ENCODE assay signal across 16 cellular contexts in genomic region chr2:241417626-241418025, GRCh38.
DNase-seq lines count a peak whose midpoint lies in the region; ATAC-seq and TF ChIP-seq lines count a peak whose summit lies in the region.
"Had no signal": no experiment of that assay in that cellular context is flagged by ENCODE, and none has a peak within 500 bp of the region (broad histone marks: within the 10 kb centered on the region; RNA-seq: fewer than 3 reads in every experiment).

No MANE protein-coding gene starts in this region.

- no peaks in the 10 kb centered on the region for H3K4me1 Mint-ChIP-seq in natural killer cell
- H3K4me1 Mint-ChIP-seq in CD8-positive, alpha-beta memory T cell = no peaks in the 10 kb centered on the region
- H3K4me1 Mint-ChIP-seq: activated T-helper 17 cell treated with anti-CD3 and anti-CD28 coated beads, Interleukin-2, amount 50 U/mL, for 72 hours; naive thymus-derived CD4-positive, alpha-beta T cell had no signal

- DNase-seq in COLO668 (lab: John Stamatoyannopoulos, UW; ENCODE audit: unreplicated experiment) = peak; percentile 71
- peak; percentile 57 for DNase-seq in NCI-H1417 treated with DMSO at 0.1 percent for 48 hours (lab: John Stamatoyannopoulos, UW)
- DNase-seq in NCI-H2196 treated with DMSO at 0.1 percent for 48 hours (lab: John Stamatoyannopoulos, UW; ENCODE audit: unreplicated experiment) = peak; percentile 91
- DNase-seq in dorsolateral prefrontal cortex = no peak
- DNase-seq in lower leg skin (ENCODE audit: low spot score in 2 of 2) = no peak
- no peak for DNase-seq in natural killer cell
- no peak for DNase-seq in CD8-positive, alpha-beta memory T cell
- DNase-seq: activated CD4-positive, CD25-positive, alpha-beta regulatory T cell treated with anti-CD3 and anti-CD28 coated beads, Interleukin-2, amount 50 U/mL, for 72 hours; immature natural killer cell; naive thymus-derived CD4-positive, alpha-beta T cell; NCI-H524 treated with DMSO at 0.1 percent for 48 hours had no signal

- H3K27ac ChIP-seq in dorsolateral prefrontal cortex = peak overlapping the region; percentile 32 to 92 (median 79)
- H3K27ac ChIP-seq in CD8-positive, alpha-beta memory T cell (ENCODE audit: low read depth, low read length) = no peak overlapping the region
- H3K27ac ChIP-seq: C4-2B, esophagus muscularis mucosa had no signal

- POLR2A ChIA-PET in CD8-positive, alpha-beta memory T cell (lab: Charles Lee) = no interaction called here

- no peaks in the 10 kb centered on the region for H3K4me1 ChIP-seq in CD8-positive, alpha-beta memory T cell (ENCODE audit: insufficient read depth, low read length)
- H3K4me1 ChIP-seq: esophagus muscularis mucosa had no signal

- intact Hi-C loops in dorsolateral prefrontal cortex (cut with DNase I) = loop anchor here in 1 of 2 donors (10.0 kb wide), 1 partner anchor 63 kb away; the partner anchor contains the start of gene FARP2
- intact Hi-C loops in lower leg skin (cut with DNase I; ENCODE audit: low total_unique reads) = no loop called here
- intact Hi-C loops in natural killer cell (cut with micrococcal nuclease) = no loop called here

- peaks cover 4% of the 10 kb centered on the region for H3K36me3 Mint-ChIP-seq in natural killer cell
- peaks cover 21 to 74% (median 34%) of the 10 kb centered on the region in 3 donors for H3K36me3 Mint-ChIP-seq in CD8-positive, alpha-beta memory T cell

- ATAC-seq in natural killer cell (no peak), GM18517 (IDR thresholded peaks at IDR 0.05; ENCODE audit: unreplicated experiment) (no peak)
- ATAC-seq: activated T-helper 17 cell treated with anti-CD3 and anti-CD28 coated beads, Interleukin-2, amount 50 U/mL, for 72 hours; naive thymus-derived CD4-positive, alpha-beta T cell had no signal

- TF ChIP-seq CTCF in dorsolateral prefrontal cortex (IDR thresholded peaks at IDR 0.05 in 54 of 56, conservative IDR thresholded peaks at IDR 0.05 in 2 of 56; ENCODE audit: low read depth in 1 of 56, partially characterized antibody in 56 of 56) (no peak), lower leg skin (IDR thresholded peaks at IDR 0.05) (no peak), natural killer cell (IDR thresholded peaks at IDR 0.05) (no peak)

- CTCF ChIA-PET in CD8-positive, alpha-beta memory T cell (lab: Charles Lee) = no interaction called here

- H3K27me3 Mint-ChIP-seq in natural killer cell (ENCODE audit: low read depth in 2 of 2) = no peaks in the 10 kb centered on the region
- no peaks in the 10 kb centered on the region for H3K27me3 Mint-ChIP-seq in CD8-positive, alpha-beta memory T cell
- H3K27me3 Mint-ChIP-seq: activated T-helper 17 cell treated with anti-CD3 and anti-CD28 coated beads, Interleukin-2, amount 50 U/mL, for 72 hours; naive thymus-derived CD4-positive, alpha-beta T cell; type B pancreatic cell had no signal

- TF ChIP-seq POLR2A in lower leg skin (IDR thresholded peaks at IDR 0.05) = no peak

- H3K4me3 Mint-ChIP-seq in natural killer cell = no peak overlapping the region
- no peak overlapping the region for H3K4me3 Mint-ChIP-seq in CD8-positive, alpha-beta memory T cell
- H3K4me3 Mint-ChIP-seq: activated T-helper 17 cell treated with anti-CD3 and anti-CD28 coated beads, Interleukin-2, amount 50 U/mL, for 72 hours; immature natural killer cell; naive thymus-derived CD4-positive, alpha-beta T cell; type B pancreatic cell had no signal

- H3K27me3 ChIP-seq in dorsolateral prefrontal cortex = no peaks in the 10 kb centered on the region
- H3K27me3 ChIP-seq in CD8-positive, alpha-beta memory T cell (ENCODE audit: insufficient read depth, low read length, poor library complexity, severe bottlenecking) = no peaks in the 10 kb centered on the region
- H3K27me3 ChIP-seq: esophagus muscularis mucosa had no signal

- H3K4me3 ChIP-seq in dorsolateral prefrontal cortex (peak overlapping the region in 1 of 59 donors; percentile 30), lower leg skin (ENCODE audit: low read depth, poor library complexity, severe bottlenecking) (no peak overlapping the region)
- H3K4me3 ChIP-seq in CD8-positive, alpha-beta memory T cell (ENCODE audit: low read length) = no peak overlapping the region
- H3K4me3 ChIP-seq: esophagus muscularis mucosa had no signal

- no peak overlapping the region for H3K27ac Mint-ChIP-seq in natural killer cell
- no peak overlapping the region for H3K27ac Mint-ChIP-seq in CD8-positive, alpha-beta memory T cell
- H3K27ac Mint-ChIP-seq: activated T-helper 17 cell treated with anti-CD3 and anti-CD28 coated beads, Interleukin-2, amount 50 U/mL, for 72 hours; immature natural killer cell; naive thymus-derived CD4-positive, alpha-beta T cell; type B pancreatic cell had no signal

- 84 to 85% methylated on average over 6 of the region's 6 CpGs for WGBS in lower leg skin, 2 donors

- H3K9me3 ChIP-seq in CD8-positive, alpha-beta memory T cell (ENCODE audit: low read length) = no peaks in the 10 kb centered on the region
- H3K9me3 ChIP-seq: esophagus muscularis mucosa had no signal

- H3K9me3 Mint-ChIP-seq in natural killer cell = peaks cover 1 to 4% of the 10 kb centered on the region in 2 donors
- H3K9me3 Mint-ChIP-seq in CD8-positive, alpha-beta memory T cell = peaks cover 0 to 6% (median 4%) of the 10 kb centered on the region in 5 donors

- H3K36me3 ChIP-seq in CD8-positive, alpha-beta memory T cell (ENCODE audit: insufficient read depth, low read length) = peaks cover 8% of the 10 kb centered on the region

Comparison
In these comparisons a context has a peak if more than half of its experiments do, and no peak if none do; other contexts are left out.
1. DNase-seq: peak in COLO668 (single experiment), NCI-H1417 treated with DMSO at 0.1 percent for 48 hours (single experiment) and NCI-H2196 treated with DMSO at 0.1 percent for 48 hours (single experiment); none in dorsolateral prefrontal cortex (0 of 10), lower leg skin (0 of 2), natural killer cell (single experiment) and CD8-positive, alpha-beta memory T cell (0 of 5).